In genomic region chr19:6587093-6587820, GRCh38 we compare ENCODE assay signal across 9 cellular contexts. TPM values are rescaled to one million over a fixed set of nuclear protein-coding genes. Genes with fewer than 3 reads are reported as not detected.
DNase-seq lines count a peak whose midpoint lies in the region; ATAC-seq and TF ChIP-seq lines count a peak whose summit lies in the region.
"Had no signal": no experiment of that assay in that cellular context is flagged by ENCODE, and none has a peak within 500 bp of the region (broad histone marks: within the 10 kb centered on the region; RNA-seq: fewer than 3 reads in every experiment).

No MANE protein-coding gene starts in this region.

- H3K9ac ChIP-seq in SK-N-MC (ENCODE audit: insufficient read length) (no peak overlapping the region), subcutaneous abdominal adipose tissue (ENCODE audit: low read length in 5 of 5) (no peak overlapping the region)

- intact Hi-C loops in heart right ventricle (cut with DNase I), result no loop called here

- H3K9me3 ChIP-seq in SK-N-MC (ENCODE audit: low read depth, low read length) (no peaks in the 10 kb centered on the region), heart right ventricle (no peaks in the 10 kb centered on the region), subcutaneous abdominal adipose tissue (ENCODE audit: control insufficient read depth in 5 of 5, low read length in 5 of 5) (no peaks in the 10 kb centered on the region)
- H3K9me3 ChIP-seq: MG63 had no signal

- peak; percentile 21 for DNase-seq in activated T-cell treated with anti-CD3 and anti-CD28 coated beads, Interleukin-2, amount 50 U/mL, for 1 hour
- DNase-seq in activated T-cell treated with anti-CD3 and anti-CD28 coated beads, Interleukin-2, amount 50 U/mL, for 48 hours, result no peak
- no peak for DNase-seq in SK-N-MC (ENCODE audit: low read depth, low spot score)
- no peak for DNase-seq in heart right ventricle
- no peak for DNase-seq in ACHN
- no peak for DNase-seq in RPMI8226
- no peak for DNase-seq in SIG-M5 (lab: John Stamatoyannopoulos, UW)
- DNase-seq: MG63 had no signal

- peak overlapping the region; percentile 73 for H3K4me3 ChIP-seq in SK-N-MC
- H3K4me3 ChIP-seq in heart right ventricle, result peak overlapping the region in 1 of 10 donors; percentile 9
- peak overlapping the region; percentile 2 to 63 (median 45) for H3K4me3 ChIP-seq in subcutaneous abdominal adipose tissue (ENCODE audit: low read depth in 1 of 5, low read length in 5 of 5)
- H3K4me3 ChIP-seq: MG63 had no signal

- H3K4me1 ChIP-seq in heart right ventricle (peaks cover 0 to 45% (median 19%) of the 10 kb centered on the region in 9 donors), subcutaneous abdominal adipose tissue (ENCODE audit: control insufficient read depth in 5 of 5, insufficient read depth in 5 of 5, low read length in 5 of 5) (peaks cover 2 to 32% (median 21%) of the 10 kb centered on the region in 5 donors)

- peak in 6 of 8 donors; percentile 21 to 27 (median 24) for ATAC-seq in heart right ventricle

- H3K27ac ChIP-seq in SK-N-MC, result no peak overlapping the region
- no peak overlapping the region for H3K27ac ChIP-seq in heart right ventricle
- no peak overlapping the region for H3K27ac ChIP-seq in subcutaneous abdominal adipose tissue (ENCODE audit: low read depth, low read length)

- H3K27me3 ChIP-seq in heart right ventricle, result peaks cover 20 to 100% (median 90%) of the 10 kb centered on the region in 7 donors
- peaks cover 43 to 60% (median 51%) of the 10 kb centered on the region in 5 donors for H3K27me3 ChIP-seq in subcutaneous abdominal adipose tissue (ENCODE audit: control insufficient read depth in 5 of 5, insufficient read depth in 4 of 5, low read length in 5 of 5)
- H3K27me3 ChIP-seq: MG63 had no signal

- in situ Hi-C loops in ACHN (cut with HindIII; ENCODE audit: low pct_ligation_motif_present, low pct_unique_long_range_greater_than_20kb, low sequenced_read_pairs), result no loop called here

- no peak for TF ChIP-seq CTCF in heart right ventricle (IDR thresholded peaks at IDR 0.05)

- 1 to 2% methylated on average over 27 of the region's 27 CpGs for WGBS in heart right ventricle, 2 donors

- H3K36me3 ChIP-seq in SK-N-MC (ENCODE audit: insufficient read depth, low read length), result no peaks in the 10 kb centered on the region
- H3K36me3 ChIP-seq in heart right ventricle, result no peaks in the 10 kb centered on the region
- no peaks in the 10 kb centered on the region for H3K36me3 ChIP-seq in subcutaneous abdominal adipose tissue (ENCODE audit: control insufficient read depth in 5 of 5, insufficient read depth in 5 of 5, low read length in 5 of 5)
- H3K36me3 ChIP-seq: MG63 had no signal

RNA-seq across cellular contexts. Expression of gene CD70, which starts 3.7 kb away (rescaled TPM):
- total RNA-seq in heart right ventricle, result under 1 TPM in 1 of 10 donors, not detected in 9; 0.49 TPM
- polyA plus RNA-seq in heart right ventricle, result not detected

RNA-seq across cellular contexts. Expression of gene TNFSF9, which starts 56.4 kb away (rescaled TPM):
- total RNA-seq in heart right ventricle, result under 1 TPM in 7 of 10 donors, not detected in 3; 0.13 to 0.88 (median 0.22) TPM
- under 1 TPM; 0.14 to 0.15 TPM for polyA plus RNA-seq in heart right ventricle
